In genomic region chr2:157233506-157233905, GRCh38 we compare ENCODE assay signal across 2 cellular contexts.
TF ChIP-seq lines count a peak whose summit lies in the region.

No MANE protein-coding gene starts in this region.

TF ChIP-seq in HCT116, 20 proteins besides CTCF, POLR2A, EP300 and RAD21 (continued from another document):
- TF ChIP-seq ZBTB33 (IDR thresholded peaks at IDR 0.05; ENCODE audit: extremely low read depth, insufficient replicate concordance, low read length) = no peak
- TF ChIP-seq EZH2 (IDR thresholded peaks at IDR 0.05) = no peak
- no peak for TF ChIP-seq EGR1 (IDR thresholded peaks at IDR 0.05; ENCODE audit: low read depth)
- TF ChIP-seq POLR2AphosphoS5 (IDR thresholded peaks at IDR 0.05; ENCODE audit: low read depth, low read length) = no peak
- no peak for TF ChIP-seq SP1 (IDR thresholded peaks at IDR 0.05; ENCODE audit: low read depth)
- no peak for TF ChIP-seq ZFX (IDR thresholded peaks at IDR 0.05)
- TF ChIP-seq EZH2phosphoT487 (IDR thresholded peaks at IDR 0.05; ENCODE audit: borderline replicate concordance) = no peak
- TF ChIP-seq, protein P1, sequence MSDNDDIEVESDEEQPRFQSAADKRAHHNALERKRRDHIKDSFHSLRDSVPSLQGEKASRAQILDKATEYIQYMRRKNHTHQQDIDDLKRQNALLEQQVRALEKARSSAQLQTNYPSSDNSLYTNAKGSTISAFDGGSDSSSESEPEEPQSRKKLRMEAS (IDR thresholded peaks at IDR 0.05) = no peak

TF ChIP-seq in SK-N-SH treated with all-trans-retinoic acid at 6 μM for 48 hours, 23 proteins besides CTCF, POLR2A, EP300 and RAD21 (continued from another document):
- TF ChIP-seq POU6F1 (CRISPR knock-in tag; IDR thresholded peaks at IDR 0.05; ENCODE audit: borderline replicate concordance, low read depth) = no peak
- no peak for TF ChIP-seq CSRNP3 (CRISPR knock-in tag; IDR thresholded peaks at IDR 0.05)
- TF ChIP-seq ZFP3 (CRISPR knock-in tag; IDR thresholded peaks at IDR 0.05) = no peak
- TF ChIP-seq ESRRG (CRISPR knock-in tag; IDR thresholded peaks at IDR 0.05) = no peak
- no peak for TF ChIP-seq RARB (CRISPR knock-in tag; IDR thresholded peaks at IDR 0.05)
- TF ChIP-seq, protein P2, sequence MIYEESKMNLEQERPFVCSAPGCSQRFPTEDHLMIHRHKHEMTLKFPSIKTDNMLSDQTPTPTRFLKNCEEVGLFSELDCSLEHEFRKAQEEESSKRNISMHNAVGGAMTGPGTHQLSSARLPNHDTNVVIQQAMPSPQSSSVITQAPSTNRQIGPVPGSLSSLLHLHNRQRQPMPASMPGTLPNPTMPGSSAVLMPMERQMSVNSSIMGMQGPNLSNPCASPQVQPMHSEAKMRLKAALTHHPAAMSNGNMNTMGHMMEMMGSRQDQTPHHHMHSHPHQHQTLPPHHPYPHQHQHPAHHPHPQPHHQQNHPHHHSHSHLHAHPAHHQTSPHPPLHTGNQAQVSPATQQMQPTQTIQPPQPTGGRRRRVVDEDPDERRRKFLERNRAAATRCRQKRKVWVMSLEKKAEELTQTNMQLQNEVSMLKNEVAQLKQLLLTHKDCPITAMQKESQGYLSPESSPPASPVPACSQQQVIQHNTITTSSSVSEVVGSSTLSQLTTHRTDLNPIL (CRISPR knock-in tag; IDR thresholded peaks at IDR 0.05; ENCODE audit: low read depth) = no peak
- no peak for TF ChIP-seq TCF4 (CRISPR knock-in tag; IDR thresholded peaks at IDR 0.05; ENCODE audit: borderline replicate concordance)
- no peak for TF ChIP-seq SNAI2 (CRISPR knock-in tag; IDR thresholded peaks at IDR 0.05)
- TF ChIP-seq ZNF8 (CRISPR knock-in tag; IDR thresholded peaks at IDR 0.05) = no peak
